In genomic region chr4:77293426-77293825, GRCh38 we compare ENCODE assay signal across 5 cellular contexts.
"Had no signal": no experiment of that assay in that cellular context is flagged by ENCODE, and none has a peak within 500 bp of the region (broad histone marks: within the 10 kb centered on the region; RNA-seq: fewer than 3 reads in every experiment).

No MANE protein-coding gene starts in this region.

- H3K27ac ChIP-seq: HL-60 had no signal

- H3K4me3 ChIP-seq: K562 had no signal

- FAIRE-seq: HepG2, HTR-8/SVneo, K562 had no signal

- DNase-seq: IMR-90 had no signal
